15 cellular contexts compared by ENCODE assay signal in the genomic region with DNA sequence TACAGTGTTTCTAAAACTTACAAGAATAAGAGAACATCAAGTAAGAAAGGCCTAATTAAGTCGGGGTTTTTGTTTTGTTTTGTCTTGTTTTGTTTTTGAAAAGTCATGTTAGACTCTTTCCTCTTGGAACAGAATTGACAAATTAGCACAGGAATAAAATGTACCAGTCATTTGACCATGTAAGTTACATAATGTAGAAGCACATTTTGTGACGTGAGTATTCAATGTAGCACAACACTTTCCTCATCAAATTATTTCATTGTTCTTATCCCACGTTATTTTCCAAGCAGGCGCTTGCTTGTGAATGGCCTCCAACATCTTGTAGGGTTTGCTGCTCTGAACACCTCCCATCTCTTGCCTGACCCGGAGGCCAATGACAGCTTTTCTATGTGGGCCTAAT. TPM values are rescaled to one million over a fixed set of nuclear protein-coding genes. Genes with fewer than 3 reads are reported as not detected.
"Had no signal": no experiment of that assay in that cellular context is flagged by ENCODE, and none has a peak within 500 bp of the region (broad histone marks: within the 10 kb centered on the region; RNA-seq: fewer than 3 reads in every experiment).

No MANE protein-coding gene starts in this region.

- ATAC-seq: mucosa of descending colon; natural killer cell; stimulated activated naive B cell treated with anti-CD40 and anti-IgM and Interleukin-4, amounts not matched to agents 10 μg/mL and 1 μg/mL and 100 μg/mL, for 72 hours; upper lobe of right lung had no signal

- H3K27ac ChIP-seq: coronary artery, spleen, upper lobe of right lung had no signal

- H3K4me3 ChIP-seq: coronary artery, mucosa of descending colon, spleen, upper lobe of right lung had no signal

- H3K36me3 ChIP-seq: spleen, upper lobe of right lung had no signal

- DNase-seq: activated CD4-positive, alpha-beta memory T cell treated with anti-CD3 and anti-CD28 coated beads for 36 hours; activated naive CD8-positive, alpha-beta T cell treated with anti-CD3 and anti-CD28 coated beads, Interleukin-2, amount 10 ng/mL, durations not matched to agents 7 days and 5 days; aorta; effector CD8-positive, alpha-beta T cell; erythroblast; mucosa of descending colon; natural killer cell; right cardiac atrium; spleen; stimulated activated CD4-positive, alpha-beta T cell treated with anti-CD3 and anti-CD28 coated beads, Interleukin-1b, Interleukin-23, amount 100 ng/mL, for 48 hours; stimulated activated naive B cell treated with anti-CD40 and anti-IgM and Interleukin-4, amounts not matched to agents 10 μg/mL and 1 μg/mL and 100 μg/mL, for 72 hours; upper lobe of right lung had no signal

- H3K27me3 ChIP-seq: spleen, upper lobe of right lung had no signal

- H3K9me3 ChIP-seq: mucosa of descending colon, spleen, upper lobe of right lung had no signal

RNA-seq across cellular contexts. Expression of a gene that starts 34.7 kb away (rescaled TPM):
- total RNA-seq: activated CD4-positive, alpha-beta memory T cell treated with anti-CD3 and anti-CD28 coated beads for 36 hours; activated naive CD8-positive, alpha-beta T cell treated with anti-CD3 and anti-CD28 coated beads, Interleukin-2, amount 10 ng/mL, durations not matched to agents 7 days and 5 days; aorta; left lobe of liver; natural killer cell; posterior vena cava; right cardiac atrium had no signal
- polyA plus RNA-seq: right cardiac atrium had no signal
